ENCODE assay signal across 1 cellular context in genomic region chr7:141534757-141535737, GRCh38.
A peak's percentile ranks its signal among the peaks of the same experiment; 100 is the strongest.
TF ChIP-seq lines count a peak whose summit lies in the region.

No MANE protein-coding gene starts in this region.

TF ChIP-seq in K562, 482 proteins besides CTCF, POLR2A, EP300 and RAD21 (continued from another document):
- TF ChIP-seq, protein P1, sequence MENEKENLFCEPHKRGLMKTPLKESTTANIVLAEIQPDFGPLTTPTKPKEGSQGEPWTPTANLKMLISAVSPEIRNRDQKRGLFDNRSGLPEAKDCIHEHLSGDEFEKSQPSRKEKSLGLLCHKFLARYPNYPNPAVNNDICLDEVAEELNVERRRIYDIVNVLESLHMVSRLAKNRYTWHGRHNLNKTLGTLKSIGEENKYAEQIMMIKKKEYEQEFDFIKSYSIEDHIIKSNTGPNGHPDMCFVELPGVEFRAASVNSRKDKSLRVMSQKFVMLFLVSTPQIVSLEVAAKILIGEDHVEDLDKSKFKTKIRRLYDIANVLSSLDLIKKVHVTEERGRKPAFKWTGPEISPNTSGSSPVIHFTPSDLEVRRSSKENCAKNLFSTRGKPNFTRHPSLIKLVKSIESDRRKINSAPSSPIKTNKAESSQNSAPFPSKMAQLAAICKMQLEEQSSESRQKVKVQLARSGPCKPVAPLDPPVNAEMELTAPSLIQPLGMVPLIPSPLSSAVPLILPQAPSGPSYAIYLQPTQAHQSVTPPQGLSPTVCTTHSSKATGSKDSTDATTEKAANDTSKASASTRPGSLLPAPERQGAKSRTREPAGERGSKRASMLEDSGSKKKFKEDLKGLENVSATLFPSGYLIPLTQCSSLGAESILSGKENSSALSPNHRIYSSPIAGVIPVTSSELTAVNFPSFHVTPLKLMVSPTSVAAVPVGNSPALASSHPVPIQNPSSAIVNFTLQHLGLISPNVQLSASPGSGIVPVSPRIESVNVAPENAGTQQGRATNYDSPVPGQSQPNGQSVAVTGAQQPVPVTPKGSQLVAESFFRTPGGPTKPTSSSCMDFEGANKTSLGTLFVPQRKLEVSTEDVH (IDR thresholded peaks at IDR 0.05; ENCODE audit: low read depth, partially characterized antibody) = no peak
- TF ChIP-seq NCOA2 (IDR thresholded peaks at IDR 0.05; ENCODE audit: partially characterized antibody in 2 of 2) (no peak), DPF2 (IDR thresholded peaks at IDR 0.05) (no peak), ZSCAN29 (IDR thresholded peaks at IDR 0.05) (no peak), CCAR2 (IDR thresholded peaks at IDR 0.05; ENCODE audit: low read depth, low read length) (no peak), ZBTB33 (CRISPR knock-in tag; IDR thresholded peaks at IDR 0.05) (no peak), ZNF384 (IDR thresholded peaks at IDR 0.05; ENCODE audit: low read depth, low read length) (no peak), TCF3 (CRISPR knock-in tag; IDR thresholded peaks at IDR 0.05) (0 out of 2 replicates have a peak, but pooled peaks have one; percentile 16), USF2 (CRISPR knock-in tag; IDR thresholded peaks at IDR 0.05) (no peak), ZC3H8 (IDR thresholded peaks at IDR 0.05) (no peak), ZNF830 (CRISPR knock-in tag; IDR thresholded peaks at IDR 0.05) (no peak), CBX1 (IDR thresholded peaks at IDR 0.05; ENCODE audit: low read depth) (no peak), SLC30A9 (CRISPR knock-in tag; IDR thresholded peaks at IDR 0.05) (no peak), POLR2AphosphoS5 (IDR thresholded peaks at IDR 0.05; ENCODE audit: control insufficient read depth, insufficient read depth, low read depth, low read length) (no peak), CBFA2T3 (IDR thresholded peaks at IDR 0.05) (peak; percentile 58), ZNF639 (CRISPR knock-in tag; conservative IDR thresholded peaks at IDR 0.05 in 1 of 2, IDR thresholded peaks at IDR 0.05 in 1 of 2) (no peak), TAL1 (IDR thresholded peaks at IDR 0.05) (peak; percentile 46; the same call in 1 of the 2 replicates), DIDO1 (tag; IDR thresholded peaks at IDR 0.05; ENCODE audit: low read depth) (no peak), YY1 (IDR thresholded peaks at IDR 0.05; ENCODE audit: borderline replicate concordance in 1 of 3, control insufficient read depth in 1 of 3, extremely low read depth in 1 of 3, insufficient read depth in 3 of 3, insufficient read length in 1 of 3, insufficient replicate concordance in 2 of 3, low read depth in 1 of 3, low read length in 2 of 3) (no peak)
- TF ChIP-seq, protein P2, sequence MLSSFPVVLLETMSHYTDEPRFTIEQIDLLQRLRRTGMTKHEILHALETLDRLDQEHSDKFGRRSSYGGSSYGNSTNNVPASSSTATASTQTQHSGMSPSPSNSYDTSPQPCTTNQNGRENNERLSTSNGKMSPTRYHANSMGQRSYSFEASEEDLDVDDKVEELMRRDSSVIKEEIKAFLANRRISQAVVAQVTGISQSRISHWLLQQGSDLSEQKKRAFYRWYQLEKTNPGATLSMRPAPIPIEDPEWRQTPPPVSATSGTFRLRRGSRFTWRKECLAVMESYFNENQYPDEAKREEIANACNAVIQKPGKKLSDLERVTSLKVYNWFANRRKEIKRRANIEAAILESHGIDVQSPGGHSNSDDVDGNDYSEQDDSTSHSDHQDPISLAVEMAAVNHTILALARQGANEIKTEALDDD (IDR thresholded peaks at IDR 0.05) = no peak
- TF ChIP-seq, protein P3, sequence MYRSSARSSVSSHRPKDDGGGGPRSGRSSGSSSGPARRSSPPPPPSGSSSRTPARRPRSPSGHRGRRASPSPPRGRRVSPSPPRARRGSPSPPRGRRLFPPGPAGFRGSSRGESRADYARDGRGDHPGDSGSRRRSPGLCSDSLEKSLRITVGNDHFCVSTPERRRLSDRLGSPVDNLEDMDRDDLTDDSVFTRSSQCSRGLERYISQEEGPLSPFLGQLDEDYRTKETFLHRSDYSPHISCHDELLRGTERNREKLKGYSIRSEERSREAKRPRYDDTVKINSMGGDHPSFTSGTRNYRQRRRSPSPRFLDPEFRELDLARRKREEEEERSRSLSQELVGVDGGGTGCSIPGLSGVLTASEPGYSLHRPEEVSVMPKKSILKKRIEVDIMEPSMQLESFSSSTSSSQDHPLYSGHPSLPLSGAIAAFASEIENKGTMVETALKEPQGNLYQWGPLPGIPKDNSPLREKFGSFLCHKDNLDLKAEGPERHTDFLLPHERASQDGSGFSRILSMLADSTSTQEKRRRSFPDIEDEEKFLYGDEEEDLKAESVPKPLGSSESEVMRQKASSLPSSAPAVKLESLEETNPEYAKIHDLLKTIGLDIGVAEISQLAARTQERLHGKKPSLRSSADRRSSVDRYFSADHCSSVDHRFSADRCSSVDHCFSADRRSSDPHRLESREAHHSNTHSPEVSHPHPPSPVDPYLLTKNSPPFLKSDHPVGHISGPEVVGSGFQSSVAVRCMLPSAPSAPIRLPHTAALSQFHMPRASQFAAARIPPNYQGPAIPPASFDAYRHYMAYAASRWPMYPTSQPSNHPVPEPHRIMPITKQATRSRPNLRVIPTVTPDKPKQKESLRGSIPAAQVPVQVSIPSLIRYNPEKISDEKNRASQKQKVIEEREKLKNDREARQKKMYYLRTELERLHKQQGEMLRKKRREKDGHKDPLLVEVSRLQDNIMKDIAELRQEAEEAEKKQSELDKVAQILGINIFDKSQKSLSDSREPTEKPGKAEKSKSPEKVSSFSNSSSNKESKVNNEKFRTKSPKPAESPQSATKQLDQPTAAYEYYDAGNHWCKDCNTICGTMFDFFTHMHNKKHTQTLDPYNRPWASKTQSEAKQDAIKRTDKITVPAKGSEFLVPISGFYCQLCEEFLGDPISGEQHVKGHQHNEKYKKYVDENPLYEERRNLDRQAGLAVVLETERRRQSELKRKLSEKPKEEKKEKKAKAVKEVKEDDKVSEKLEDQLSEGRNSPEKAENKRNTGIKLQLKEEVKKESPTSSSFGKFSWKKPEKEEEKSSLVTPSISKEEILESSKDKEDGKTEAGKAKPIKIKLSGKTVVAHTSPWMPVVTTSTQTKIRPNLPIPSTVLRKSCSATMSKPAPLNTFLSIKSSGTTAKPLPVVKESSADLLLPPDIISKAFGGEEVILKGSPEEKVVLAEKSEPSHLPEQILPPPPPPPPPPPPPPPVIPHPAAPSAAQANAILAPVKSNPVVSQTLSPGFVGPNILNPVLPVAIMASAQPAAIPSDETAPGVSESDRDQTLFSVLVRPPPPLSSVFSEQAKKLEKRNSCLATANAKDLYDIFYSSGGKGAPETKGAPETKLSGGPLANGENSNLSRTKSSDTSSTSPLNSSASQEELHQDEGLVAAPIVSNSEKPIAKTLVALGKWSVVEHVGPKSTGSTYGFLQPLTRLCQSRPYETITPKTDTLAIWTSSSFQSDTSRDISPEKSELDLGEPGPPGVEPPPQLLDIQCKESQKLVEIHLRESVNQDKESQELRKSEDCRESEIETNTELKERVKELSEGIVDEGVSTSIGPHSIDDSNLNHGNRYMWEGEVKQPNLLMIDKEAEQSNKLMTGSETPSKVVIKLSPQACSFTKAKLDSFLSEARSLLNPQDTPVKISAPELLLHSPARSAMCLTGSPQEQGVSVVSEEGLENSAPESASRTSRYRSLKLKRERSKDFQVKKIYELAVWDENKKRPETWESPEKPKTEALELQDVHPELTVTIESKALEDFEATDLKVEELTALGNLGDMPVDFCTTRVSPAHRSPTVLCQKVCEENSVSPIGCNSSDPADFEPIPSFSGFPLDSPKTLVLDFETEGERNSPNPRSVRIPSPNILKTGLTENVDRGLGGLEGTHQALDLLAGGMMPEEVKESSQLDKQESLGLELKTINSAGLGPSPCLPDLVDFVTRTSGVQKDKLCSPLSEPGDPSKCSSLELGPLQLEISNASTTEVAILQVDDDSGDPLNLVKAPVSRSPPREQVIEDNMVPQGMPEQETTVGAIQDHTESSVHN (IDR thresholded peaks at IDR 0.05; ENCODE audit: borderline replicate concordance in 1 of 2, low read depth in 1 of 2) = no peak
